Comparison of ENCODE assay signal across 9 cellular contexts in the genomic region with DNA sequence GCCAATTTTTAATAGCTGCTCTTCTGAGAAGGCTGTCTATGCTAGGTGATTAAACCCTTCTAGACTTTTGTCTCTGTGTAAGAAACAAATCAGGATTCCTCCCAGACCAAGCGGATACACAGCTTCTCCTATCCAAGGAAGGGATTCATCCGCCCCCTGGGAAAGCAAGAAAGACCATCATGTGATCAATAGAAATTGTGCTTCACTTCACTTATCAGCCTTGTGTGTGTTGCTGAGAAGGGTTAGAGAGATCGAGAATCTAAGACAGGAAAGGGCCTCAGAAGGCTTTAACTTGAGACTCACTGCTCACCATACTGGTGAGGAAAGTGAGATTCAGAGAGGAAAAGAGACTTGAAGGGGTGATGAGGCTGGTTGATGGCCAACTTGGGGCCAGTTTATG. TPM values are rescaled to one million over a fixed set of nuclear protein-coding genes. Genes with fewer than 3 reads are reported as not detected.
DNase-seq lines count a peak whose midpoint lies in the region; ATAC-seq and TF ChIP-seq lines count a peak whose summit lies in the region.
"Had no signal": no experiment of that assay in that cellular context is flagged by ENCODE, and none has a peak within 500 bp of the region (broad histone marks: within the 10 kb centered on the region; RNA-seq: fewer than 3 reads in every experiment).

No MANE protein-coding gene starts in this region.

- no peaks in the 10 kb centered on the region for H3K27me3 Mint-ChIP-seq in progenitor cell of endocrine pancreas

- H3K27ac Mint-ChIP-seq in progenitor cell of endocrine pancreas, result peak overlapping the region; percentile 99

- H3K36me3 Mint-ChIP-seq in progenitor cell of endocrine pancreas (ENCODE audit: insufficient read depth), result peaks cover 4% of the 10 kb centered on the region

- no peaks in the 10 kb centered on the region for H3K27me3 ChIP-seq in RWPE2 (ENCODE audit: insufficient read depth, poor library complexity, severe bottlenecking)
- H3K27me3 ChIP-seq: thyroid gland had no signal

- H3K36me3 ChIP-seq in RWPE2 (ENCODE audit: low read depth), result peaks cover 12% of the 10 kb centered on the region

- H3K4me1 Mint-ChIP-seq in progenitor cell of endocrine pancreas (ENCODE audit: low read depth), result peaks cover 11% of the 10 kb centered on the region

- peak overlapping the region; percentile 96 for H3K4me3 Mint-ChIP-seq in progenitor cell of endocrine pancreas (ENCODE audit: low read depth)

- H3K27ac ChIP-seq in RWPE2 (ENCODE audit: poor library complexity, severe bottlenecking), result peak overlapping the region; percentile 72

- DNase-seq in RWPE2 (ENCODE audit: low spot score), result no peak
- DNase-seq in epithelial cell of proximal tubule (ENCODE audit: low read depth), result no peak
- DNase-seq in progenitor cell of endocrine pancreas (ENCODE audit: low spot score, unreplicated experiment), result no peak
- DNase-seq in dedifferentiated amniotic fluid mesenchymal stem cell (ENCODE audit: extremely low spot score), result no peak
- no peak for DNase-seq in NCI-H446 (lab: John Stamatoyannopoulos, UW)
- no peak for DNase-seq in NCI-H2196 treated with DMSO at 0.1 percent for 48 hours (lab: John Stamatoyannopoulos, UW; ENCODE audit: unreplicated experiment)
- DNase-seq: thyroid gland had no signal

- ATAC-seq in RWPE2 (ENCODE audit: low read depth) (no peak), GM18861 (IDR thresholded peaks at IDR 0.05; ENCODE audit: unreplicated experiment) (no peak)

- TF ChIP-seq CTCF in RWPE2 (IDR thresholded peaks at IDR 0.05; ENCODE audit: poor library complexity, severe bottlenecking), result no peak
- TF ChIP-seq CTCF in epithelial cell of proximal tubule (conservative IDR thresholded peaks at IDR 0.05; ENCODE audit: low read depth, low read length), result no peak
- TF ChIP-seq CTCF in progenitor cell of endocrine pancreas (IDR thresholded peaks at IDR 0.05; ENCODE audit: unreplicated experiment), result no peak

- no peaks in the 10 kb centered on the region for H3K9me3 ChIP-seq in RWPE2 (ENCODE audit: severe bottlenecking)
- H3K9me3 ChIP-seq: thyroid gland had no signal

- H3K4me1 ChIP-seq in RWPE2 (ENCODE audit: insufficient read depth, poor library complexity, severe bottlenecking), result peaks cover 3% of the 10 kb centered on the region

- H3K4me3 ChIP-seq in GM08714 (ENCODE audit: low read length) (peak overlapping the region; percentile 69), RWPE2 (ENCODE audit: severe bottlenecking) (peak overlapping the region; percentile 82), epithelial cell of proximal tubule (ENCODE audit: low read depth, low read length) (peak overlapping the region; percentile 94)

- H3K9me3 Mint-ChIP-seq in progenitor cell of endocrine pancreas (ENCODE audit: low read depth), result peaks cover 3% of the 10 kb centered on the region

RNA-seq across cellular contexts. Expression of gene ABCC10, which starts 1.5 kb away (rescaled TPM):
- total RNA-seq in epithelial cell of proximal tubule (10.6 and 19.6 TPM in 2 replicates), progenitor cell of endocrine pancreas (68.5 and 68.8 TPM in 2 replicates)

RNA-seq across cellular contexts. Expression of gene DLK2, which starts 26.5 kb away (rescaled TPM):
- total RNA-seq in epithelial cell of proximal tubule (0.12 and 0.29 TPM in 2 replicates), progenitor cell of endocrine pancreas (0.60 and 0.73 TPM in 2 replicates)

RNA-seq across cellular contexts. Expression of gene TJAP1, which starts 48.5 kb away (rescaled TPM):
- total RNA-seq in epithelial cell of proximal tubule, result 17.8 and 18.3 TPM in 2 replicates
- 64.5 and 65.8 TPM in 2 replicates for total RNA-seq in progenitor cell of endocrine pancreas

RNA-seq across cellular contexts. Expression of gene ZNF318, which starts 59.4 kb away (rescaled TPM):
- total RNA-seq in epithelial cell of proximal tubule (7.5 and 7.7 TPM in 2 replicates), progenitor cell of endocrine pancreas (22.0 and 23.2 TPM in 2 replicates)
